In the genomic region with DNA sequence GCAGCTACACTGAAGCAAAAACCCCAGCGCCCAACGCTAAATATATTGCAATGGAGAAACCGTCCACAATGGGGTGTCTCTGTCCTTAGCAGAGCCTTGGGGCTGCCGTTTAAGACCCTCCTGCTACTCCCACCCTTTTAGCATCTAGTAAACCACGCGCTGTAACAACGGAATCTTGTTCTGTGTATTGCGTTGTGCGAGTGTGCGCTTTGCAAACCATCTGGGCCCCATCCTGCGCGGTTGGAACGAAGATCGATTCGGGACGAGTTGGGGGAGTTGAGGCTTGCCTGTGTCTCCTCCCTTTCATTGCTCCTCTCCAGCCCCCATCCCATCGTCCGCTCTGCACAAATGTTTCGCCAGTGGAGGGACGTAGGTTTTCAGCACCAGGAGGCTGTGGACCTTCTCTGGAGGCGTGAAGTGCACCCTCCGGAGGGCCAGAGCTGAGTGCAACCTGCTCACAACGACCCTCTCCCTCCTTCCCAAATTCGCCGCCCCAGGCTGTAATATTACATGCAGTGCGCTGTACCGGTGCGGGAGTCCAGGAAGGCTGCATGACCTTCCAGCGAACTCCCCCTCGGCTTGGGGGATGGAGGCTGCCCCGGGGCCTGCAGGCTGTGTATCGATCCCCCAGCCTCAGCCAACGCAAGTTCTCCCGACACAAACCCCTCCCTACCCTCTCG, we compare ENCODE assay signal across 8 cellular contexts.
DNase-seq lines count a peak whose midpoint lies in the region; ATAC-seq and TF ChIP-seq lines count a peak whose summit lies in the region.

No MANE protein-coding gene starts in this region.

- peaks cover 15% of the 10 kb centered on the region for H3K4me1 ChIP-seq in effector memory CD4-positive, alpha-beta T cell (ENCODE audit: control insufficient read depth, insufficient read depth, low read length, poor library complexity, severe bottlenecking)

- peak; percentile 20 for TF ChIP-seq CTCF in GM10248 (IDR thresholded peaks at IDR 0.05; ENCODE audit: control extremely low read depth, extremely low read depth, low read depth, missing control alignments)

- no peaks in the 10 kb centered on the region for H3K27me3 ChIP-seq in effector memory CD4-positive, alpha-beta T cell (replicated peaks; ENCODE audit: control insufficient read depth, insufficient read depth, low read length, poor library complexity, severe bottlenecking)

- no peaks in the 10 kb centered on the region for H3K9me3 ChIP-seq in effector memory CD4-positive, alpha-beta T cell (ENCODE audit: control insufficient read depth, low read length)

- CTCF ChIA-PET in GM10248 (lab: Yijun Ruan, JAX), result interaction anchor here (0.8 to 2.1 kb wide), 7 partner anchors 9 to 54 kb away, joined by 3 to 11 read pairs (median 3); no protein-coding TSS in a partner anchor

- DNase-seq in GM10248 (ENCODE audit: extremely low spot score), result peak; percentile 54
- DNase-seq in NCI-H146 treated with DMSO at 0.1 percent for 48 hours (lab: John Stamatoyannopoulos, UW; ENCODE audit: unreplicated experiment), result peak; percentile 41
- DNase-seq in activated CD4-positive, alpha-beta T cell treated with anti-CD3 and anti-CD28 coated beads, Interleukin-2, amount 50 U/mL, for 48 hours, result peak; percentile 42 to 56
- peak in 2 of 3 donors; percentile 20 to 25 for DNase-seq in effector memory CD4-positive, alpha-beta T cell
- peak; percentile 55 for DNase-seq in midbrain (lab: John Stamatoyannopoulos, UW)
- DNase-seq in stimulated activated naive CD8-positive, alpha-beta T cell treated with anti-CD3 and anti-CD28 coated beads, Interleukin-15, Interleukin-2, amounts not matched to agents 100 U/mL and 50 U/mL, for 24 hours, result peak; percentile 59

- POLR2A ChIA-PET in GM10248 (lab: Yijun Ruan, JAX), result interaction anchor here (0.6 to 1.2 kb wide), 3 partner anchors 9 to 123 kb away, joined by 3 to 4 read pairs (median 4); no protein-coding TSS in a partner anchor

- ATAC-seq in stimulated activated naive CD8-positive, alpha-beta T cell treated with anti-CD3 and anti-CD28 coated beads, Interleukin-15, Interleukin-2, amounts not matched to agents 100 U/mL and 50 U/mL, for 24 hours, result no peak
- no peak for ATAC-seq in HG03521 (IDR thresholded peaks at IDR 0.05; ENCODE audit: unreplicated experiment)
- ATAC-seq in HG03342 (IDR thresholded peaks at IDR 0.05; ENCODE audit: unreplicated experiment), result no peak

- H3K36me3 ChIP-seq in effector memory CD4-positive, alpha-beta T cell (ENCODE audit: control insufficient read depth, insufficient read depth, low read length), result no peaks in the 10 kb centered on the region

- peak overlapping the region; percentile 95 for H3K4me3 ChIP-seq in effector memory CD4-positive, alpha-beta T cell (ENCODE audit: insufficient read depth, low read depth, low read length, poor library complexity, severe bottlenecking)

- H3K27ac ChIP-seq in effector memory CD4-positive, alpha-beta T cell (ENCODE audit: insufficient read depth, low read length, poor library complexity, severe bottlenecking), result peak overlapping the region; percentile 98
